9 cellular contexts compared by ENCODE assay signal in the genomic region with DNA sequence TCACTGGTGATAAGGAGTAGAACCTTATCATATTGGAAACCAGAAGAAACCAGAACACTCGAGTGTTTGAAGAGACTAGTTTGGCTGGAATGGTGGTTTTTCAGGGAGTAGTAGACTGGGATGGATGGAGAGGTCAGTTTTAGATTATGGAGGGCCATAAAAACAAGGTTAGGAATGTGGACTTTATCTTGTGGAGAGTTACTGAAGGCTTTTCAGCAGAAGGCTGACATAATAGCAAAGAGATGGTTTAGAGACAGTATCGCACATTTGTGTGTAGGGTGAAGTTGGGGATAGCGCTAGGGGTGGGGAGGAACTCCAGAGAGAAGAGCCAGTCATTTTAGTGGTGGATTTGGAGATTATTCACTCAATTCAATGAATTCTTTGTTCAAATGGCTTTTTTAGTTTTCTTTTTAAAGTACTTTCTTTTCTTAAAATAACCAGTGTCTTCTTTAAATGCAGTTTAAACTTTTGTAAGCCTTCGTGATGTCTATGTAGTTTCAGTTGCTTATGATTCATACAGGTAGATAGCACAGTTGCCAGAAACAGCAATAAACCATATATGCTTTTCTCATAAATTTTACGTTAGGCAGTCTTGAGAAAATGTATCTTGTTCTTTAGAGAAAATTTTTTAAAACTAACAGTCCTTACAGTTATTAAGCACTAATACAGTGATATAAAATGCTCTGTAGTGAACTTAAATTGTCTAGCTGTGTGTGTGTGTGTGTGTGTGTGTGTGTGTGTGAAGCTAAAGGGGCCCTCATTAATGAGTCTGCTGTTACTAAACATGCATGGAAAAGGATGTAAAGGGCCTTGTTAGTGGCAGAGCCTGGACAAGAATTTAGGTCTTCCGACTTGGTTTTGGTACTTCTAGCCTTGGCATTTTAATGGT. TPM values are rescaled to one million over a fixed set of nuclear protein-coding genes. Genes with fewer than 3 reads are reported as not detected.
DNase-seq lines count a peak whose midpoint lies in the region; ATAC-seq and TF ChIP-seq lines count a peak whose summit lies in the region.
"Had no signal": no experiment of that assay in that cellular context is flagged by ENCODE, and none has a peak within 500 bp of the region (broad histone marks: within the 10 kb centered on the region; RNA-seq: fewer than 3 reads in every experiment).

No MANE protein-coding gene starts in this region.

- no peaks in the 10 kb centered on the region for H3K27me3 ChIP-seq in smooth muscle cell (ENCODE audit: low read depth)
- H3K27me3 ChIP-seq: body of pancreas had no signal

- peaks cover 68% of the 10 kb centered on the region for H3K79me2 ChIP-seq in smooth muscle cell (ENCODE audit: low read depth)

- H3K27ac Mint-ChIP-seq in MCF 10A (ENCODE audit: low read depth, unreplicated experiment), result peak overlapping the region; percentile 44

- peaks cover 10% of the 10 kb centered on the region for H4K20me1 ChIP-seq in smooth muscle cell (ENCODE audit: low read depth)

- no peaks in the 10 kb centered on the region for H3K27me3 Mint-ChIP-seq in MCF 10A (ENCODE audit: insufficient read depth, unreplicated experiment)

- POLR2A ChIA-PET in MCF 10A (lab: Yijun Ruan, JAX), result interaction anchor here (0.5 to 1.4 kb wide), 3 partner anchors 22 to 87 kb away, joined by 3 to 4 read pairs (median 4); no protein-coding TSS in a partner anchor

- H3K4me1 ChIP-seq in smooth muscle cell (ENCODE audit: low read depth), result peaks cover 30% of the 10 kb centered on the region

- H3K9ac ChIP-seq in smooth muscle cell (ENCODE audit: low read depth), result peak overlapping the region; percentile 54

- H3F3A ChIP-seq in smooth muscle cell (ENCODE audit: low read depth), result no peaks in the 10 kb centered on the region

- peak overlapping the region; percentile 29 for H3K4me3 Mint-ChIP-seq in MCF 10A (ENCODE audit: unreplicated experiment)

- DNase-seq in MCF 10A (ENCODE audit: unreplicated experiment) (peak; percentile 26), smooth muscle cell (lab: John Stamatoyannopoulos, UW; ENCODE audit: unreplicated experiment) (no peak), AG20443 (ENCODE audit: low spot score) (no peak), iPS-NIHi7 (ENCODE audit: extremely low spot score) (no peak)
- DNase-seq in stimulated activated CD4-positive, alpha-beta T cell treated with anti-CD3 and anti-CD28 coated beads, Interleukin-15, amount 100 ng/mL, for 24 hours, result no peak
- DNase-seq: body of pancreas had no signal

- H3K27ac ChIP-seq in smooth muscle cell (ENCODE audit: low read depth), result peak overlapping the region; percentile 85
- H3K27ac ChIP-seq: body of pancreas had no signal

- TF ChIP-seq CTCF in MCF 10A (IDR thresholded peaks at IDR 0.05; ENCODE audit: unreplicated experiment), result no peak
- TF ChIP-seq CTCF in smooth muscle cell (IDR thresholded peaks at IDR 0.05; ENCODE audit: borderline replicate concordance, insufficient read depth, poor library complexity, severe bottlenecking), result no peak

- intact Hi-C loops in MCF 10A (cut with micrococcal nuclease), result no loop called here

- H3K36me3 ChIP-seq in smooth muscle cell (ENCODE audit: low read depth), result no peaks in the 10 kb centered on the region

- WGBS in smooth muscle cell (ENCODE audit: low lambda C conversion rate), result 49% methylated on average over 6 of the region's 6 CpGs

- peak overlapping the region; percentile 70 for H3K4me2 ChIP-seq in smooth muscle cell

- ATAC-seq in GM18909 (IDR thresholded peaks at IDR 0.05; ENCODE audit: poor library complexity, unreplicated experiment) (peak; percentile 23), HG03066 (IDR thresholded peaks at IDR 0.05; ENCODE audit: low read depth, unreplicated experiment) (peak; percentile 30), GM21528 (IDR thresholded peaks at IDR 0.05; ENCODE audit: low FRiP score, unreplicated experiment) (no peak)
- ATAC-seq: body of pancreas had no signal

- BruUV-seq in MCF 10A (replicated peaks; lab: Mats Ljungman, UMichigan), result no TSS peak

- peaks cover 28% of the 10 kb centered on the region for H3K4me1 Mint-ChIP-seq in MCF 10A (ENCODE audit: insufficient read depth, unreplicated experiment)

- peak overlapping the region; percentile 15 for H3K4me3 ChIP-seq in smooth muscle cell
- H3K4me3 ChIP-seq: body of pancreas had no signal

- CTCF ChIA-PET in MCF 10A (lab: Yijun Ruan, JAX), result no interaction called here

- no peaks in the 10 kb centered on the region for H3K9me3 Mint-ChIP-seq in MCF 10A (ENCODE audit: unreplicated experiment)

- no peak overlapping the region for H2AFZ ChIP-seq in smooth muscle cell (ENCODE audit: low read depth)

- H3K9me3 ChIP-seq in smooth muscle cell (replicated peaks; ENCODE audit: low read depth), result no peaks in the 10 kb centered on the region
- H3K9me3 ChIP-seq: body of pancreas had no signal

- no peaks in the 10 kb centered on the region for H3K36me3 Mint-ChIP-seq in MCF 10A (ENCODE audit: insufficient read depth, unreplicated experiment)

RNA-seq across cellular contexts. Expression of a gene that starts 3.8 kb away (rescaled TPM):
- total RNA-seq in MCF 10A (2022) (22.4 and 24.6 TPM in 2 replicates), smooth muscle cell (11.1 and 11.6 TPM in 2 replicates)
- 6.2 and 6.7 TPM in 2 replicates for polyA plus RNA-seq in smooth muscle cell

RNA-seq across cellular contexts. Expression of a gene that starts 51.7 kb away (rescaled TPM):
- total RNA-seq in MCF 10A (2022) (6.1 and 8.4 TPM in 2 replicates), smooth muscle cell (6.4 and 10.6 TPM in 2 replicates)
- polyA plus RNA-seq in smooth muscle cell, result 4.9 and 5.5 TPM in 2 replicates
